Comparison of ENCODE assay signal across 17 cellular contexts in genomic region chr3:193824365-193824764, GRCh38.
DNase-seq lines count a peak whose midpoint lies in the region; ATAC-seq and TF ChIP-seq lines count a peak whose summit lies in the region.
"Had no signal": no experiment of that assay in that cellular context is flagged by ENCODE, and none has a peak within 500 bp of the region (broad histone marks: within the 10 kb centered on the region; RNA-seq: fewer than 3 reads in every experiment).

No MANE protein-coding gene starts in this region.

- no peak overlapping the region for H3K4me3 ChIP-seq in PC-3 (ENCODE audit: low read length)
- H3K4me3 ChIP-seq in endodermal cell (ENCODE audit: low read length) = no peak overlapping the region
- H3K4me3 ChIP-seq in mucosa of rectum (ENCODE audit: low read length in 2 of 2) = no peak overlapping the region
- H3K4me3 ChIP-seq: A549 had no signal

- H3K36me3 ChIP-seq in PC-3 (ENCODE audit: low read depth, low read length) = no peaks in the 10 kb centered on the region
- H3K36me3 ChIP-seq in endodermal cell (ENCODE audit: control insufficient read depth, insufficient read depth, low read length) = no peaks in the 10 kb centered on the region
- no peaks in the 10 kb centered on the region for H3K36me3 ChIP-seq in mucosa of rectum (ENCODE audit: control insufficient read depth in 2 of 2, insufficient read depth in 2 of 2, low read length in 2 of 2)
- H3K36me3 ChIP-seq: BE2C had no signal

- H3K27ac Mint-ChIP-seq in endodermal cell = no peak overlapping the region
- H3K27ac Mint-ChIP-seq: CD14-positive monocyte; CD8-positive, alpha-beta T cell had no signal

- H3K9me3 ChIP-seq in PC-3 (ENCODE audit: low read length) (no peaks in the 10 kb centered on the region), endodermal cell (ENCODE audit: control insufficient read depth, low read length) (no peaks in the 10 kb centered on the region), mucosa of rectum (ENCODE audit: control insufficient read depth in 2 of 2, low read length in 2 of 2) (no peaks in the 10 kb centered on the region)
- H3K9me3 ChIP-seq: BE2C had no signal

- no peaks in the 10 kb centered on the region for H3K9me3 Mint-ChIP-seq in endodermal cell
- H3K9me3 Mint-ChIP-seq: CD8-positive, alpha-beta T cell had no signal

- H3K9me2 ChIP-seq in PC-3 (replicated peaks; ENCODE audit: low read length) = no peaks in the 10 kb centered on the region

- TF ChIP-seq CTCF in C4-2B (conservative IDR thresholded peaks at IDR 0.05) (no peak), PC-3 (conservative IDR thresholded peaks at IDR 0.05; ENCODE audit: low read depth, low read length) (no peak), endodermal cell (conservative IDR thresholded peaks at IDR 0.05) (no peak), GM13976 (IDR thresholded peaks at IDR 0.05; ENCODE audit: borderline replicate concordance, control extremely low read depth, extremely low read depth, insufficient read depth, missing control alignments) (no peak)

- no peak overlapping the region for H2AFZ ChIP-seq in PC-3 (ENCODE audit: low read length)

- ATAC-seq in PC-3 (peak; percentile 65), HG03175 (IDR thresholded peaks at IDR 0.05; ENCODE audit: unreplicated experiment) (no peak)
- ATAC-seq: A549; CD8-positive, alpha-beta T cell had no signal

- in situ Hi-C loops in GM13976 (cut with MboI; ENCODE audit: low sequenced_read_pairs, unreplicated experiment) = no loop called here

- no peaks in the 10 kb centered on the region for H4K20me1 ChIP-seq in PC-3 (ENCODE audit: low read length)

- DNase-seq in PC-3 = peak; percentile 49
- DNase-seq in endodermal cell = peak; percentile 2
- DNase-seq in effector CD8-positive, alpha-beta T cell (lab: John Stamatoyannopoulos, UW) = no peak
- DNase-seq in GM13976 (ENCODE audit: low spot score) = no peak
- DNase-seq: BE2C; CD8-positive, alpha-beta T cell; COR-L47; DMS153; DMS79 treated with DMSO at 0.1 percent for 48 hours; EL; HCEC 1CT; IMR-90 had no signal

- peaks cover 20% of the 10 kb centered on the region for H3K4me1 Mint-ChIP-seq in endodermal cell

- H3K27me3 ChIP-seq in PC-3 (ENCODE audit: low read length) (no peaks in the 10 kb centered on the region), endodermal cell (ENCODE audit: control insufficient read depth, insufficient read depth, low read length, poor library complexity, severe bottlenecking) (no peaks in the 10 kb centered on the region), mucosa of rectum (ENCODE audit: control insufficient read depth in 2 of 2, insufficient read depth in 2 of 2, low read length in 2 of 2) (no peaks in the 10 kb centered on the region)
- H3K27me3 ChIP-seq: BE2C had no signal

- H3F3A ChIP-seq in PC-3 (ENCODE audit: low read length, unreplicated experiment) = no peaks in the 10 kb centered on the region

- no peak overlapping the region for H3K4me3 Mint-ChIP-seq in endodermal cell
- H3K4me3 Mint-ChIP-seq: CD14-positive monocyte; CD8-positive, alpha-beta T cell had no signal

- no TSS peak for BruUV-seq in PC-3 (replicated peaks; lab: Mats Ljungman, UMichigan)

- POLR2A ChIA-PET in PC-3 (lab: Charles Lee; ENCODE audit: unreplicated experiment) = no interaction called here

- no peaks in the 10 kb centered on the region for H3K36me3 Mint-ChIP-seq in endodermal cell (ENCODE audit: low read depth)
- H3K36me3 Mint-ChIP-seq: CD14-positive monocyte; CD8-positive, alpha-beta T cell had no signal

- H3K79me2 ChIP-seq in PC-3 (ENCODE audit: low read length) = no peaks in the 10 kb centered on the region

- peak overlapping the region; percentile 83; the same call in 1 of the 2 replicates for H3K27ac ChIP-seq in C4-2B
- no peak overlapping the region for H3K27ac ChIP-seq in PC-3 (ENCODE audit: low read length)
- H3K27ac ChIP-seq in endodermal cell (ENCODE audit: low read depth, low read length) = no peak overlapping the region
- H3K27ac ChIP-seq in mucosa of rectum (ENCODE audit: low read depth in 2 of 2, low read length in 2 of 2) = peak overlapping the region; percentile 59 to 77
- H3K27ac ChIP-seq: A549 had no signal

- no peak overlapping the region for H3K4me2 ChIP-seq in PC-3 (ENCODE audit: low read length)
- H3K4me2 ChIP-seq: A549 had no signal

- CTCF ChIA-PET in PC-3 (lab: Charles Lee) = no interaction called here

- intact Hi-C loops in PC-3 (cut with micrococcal nuclease) = loop anchor here (1.0 kb wide), 1 partner anchor 16 kb away; no protein-coding TSS in a partner anchor

- H3K9ac ChIP-seq in PC-3 (ENCODE audit: low read length) (no peak overlapping the region), endodermal cell (ENCODE audit: extremely low read depth, low read length, poor library complexity, severe bottlenecking) (no peak overlapping the region), mucosa of rectum (ENCODE audit: low read depth in 1 of 2, low read length in 2 of 2) (peak overlapping the region in 1 of 2 donors; percentile 24)

- H3K4me1 ChIP-seq in PC-3 (ENCODE audit: insufficient read depth, low read length) (peaks cover 29% of the 10 kb centered on the region), endodermal cell (ENCODE audit: control insufficient read depth, insufficient read depth, low read length) (peaks cover 11% of the 10 kb centered on the region), mucosa of rectum (ENCODE audit: control insufficient read depth in 2 of 2, insufficient read depth in 2 of 2, low read length in 2 of 2) (peaks cover 5 to 32% of the 10 kb centered on the region in 2 donors)
- H3K4me1 ChIP-seq: A549, BE2C had no signal

- peaks cover 3% of the 10 kb centered on the region for H3K27me3 Mint-ChIP-seq in endodermal cell (ENCODE audit: insufficient read depth)

Comparison
In these comparisons a context has a peak if more than half of its experiments do, and no peak if none do; other contexts are left out.
1. H3K27ac ChIP-seq: peak in C4-2B (single experiment) and mucosa of rectum (2 of 2); none in PC-3 (single experiment) and endodermal cell (single experiment).
2. DNase-seq: peak in PC-3 (single experiment) and endodermal cell (single experiment); none in effector CD8-positive, alpha-beta T cell (single experiment) and GM13976 (single experiment).